Comparison of ENCODE assay signal across 26 cellular contexts in genomic region chr2:164220250-164220649, GRCh38.
DNase-seq lines count a peak whose midpoint lies in the region; ATAC-seq, FAIRE-seq and TF ChIP-seq lines count a peak whose summit lies in the region.
"Had no signal": no experiment of that assay in that cellular context is flagged by ENCODE, and none has a peak within 500 bp of the region (broad histone marks: within the 10 kb centered on the region; RNA-seq: fewer than 3 reads in every experiment).

No MANE protein-coding gene starts in this region.

- TF ChIP-seq POLR2A in HepG2 (IDR thresholded peaks at IDR 0.05; ENCODE audit: insufficient read depth in 1 of 2, low read depth in 2 of 2, low read length in 2 of 2) (no peak), right lobe of liver (IDR thresholded peaks at IDR 0.05) (no peak), K562 (conservative IDR thresholded peaks at IDR 0.05) (no peak)

- no peak overlapping the region for H3K4me3 ChIP-seq in HepG2 (replicated peaks in 1 of 3; ENCODE audit: insufficient read depth in 1 of 3, low read depth in 2 of 3, low read length in 3 of 3)
- no peak overlapping the region for H3K4me3 ChIP-seq in right lobe of liver
- no peak overlapping the region for H3K4me3 ChIP-seq in K562
- H3K4me3 ChIP-seq: GM23248 had no signal

- H3K27me3 Mint-ChIP-seq in activated CD8-positive, alpha-beta T cell treated with anti-CD3 and anti-CD28 coated beads for 36 hours = no peaks in the 10 kb centered on the region
- H3K27me3 Mint-ChIP-seq: CD4-positive, alpha-beta T cell had no signal

- H3K36me3 Mint-ChIP-seq in activated CD8-positive, alpha-beta T cell treated with anti-CD3 and anti-CD28 coated beads for 36 hours (ENCODE audit: low read depth) = no peaks in the 10 kb centered on the region

- no peak overlapping the region for H3K27ac Mint-ChIP-seq in activated CD8-positive, alpha-beta T cell treated with anti-CD3 and anti-CD28 coated beads for 36 hours
- H3K27ac Mint-ChIP-seq: CD4-positive, alpha-beta T cell; HFFc6 had no signal

- H3K27me3 ChIP-seq in HepG2 (ENCODE audit: control insufficient read depth in 1 of 2, insufficient read depth in 2 of 2, low read length in 2 of 2) (no peaks in the 10 kb centered on the region), right lobe of liver (no peaks in the 10 kb centered on the region), K562 (ENCODE audit: control insufficient read depth in 2 of 2, insufficient read depth in 2 of 2, low read length in 2 of 2) (no peaks in the 10 kb centered on the region)

- H3K4me3 Mint-ChIP-seq in activated CD8-positive, alpha-beta T cell treated with anti-CD3 and anti-CD28 coated beads for 36 hours = no peak overlapping the region
- H3K4me3 Mint-ChIP-seq: CD4-positive, alpha-beta T cell; HFFc6 had no signal

- no peak overlapping the region for H3K9ac ChIP-seq in HepG2 (ENCODE audit: insufficient read depth, low read depth, low read length)
- H3K9ac ChIP-seq in K562 (ENCODE audit: insufficient read depth in 1 of 2, low read depth in 2 of 2, low read length in 2 of 2) = no peak overlapping the region
- H3K9ac ChIP-seq: GM23248 had no signal

- H3K9me3 ChIP-seq in HepG2 (ENCODE audit: low read length) = no peaks in the 10 kb centered on the region
- H3K9me3 ChIP-seq in right lobe of liver = no peaks in the 10 kb centered on the region
- H3K9me3 ChIP-seq in K562 (replicated peaks; ENCODE audit: control insufficient read depth, insufficient read depth, low read depth, low read length) = no peaks in the 10 kb centered on the region; the same call in 1 of the 2 replicates

- intact Hi-C loops in HepG2 (cut with micrococcal nuclease; ENCODE audit: unreplicated experiment) = no loop called here
- intact Hi-C loops in right lobe of liver (cut with DNase I) = no loop called here
- intact Hi-C loops in K562 (cut with micrococcal nuclease) = no loop called here
- intact Hi-C loops in activated CD8-positive, alpha-beta T cell treated with anti-CD3 and anti-CD28 coated beads for 36 hours (cut with micrococcal nuclease) = no loop called here

- no peak for TF ChIP-seq RAD21 in HepG2 (CRISPR knock-in tag; IDR thresholded peaks at IDR 0.05)
- no peak for TF ChIP-seq RAD21 in K562 (CRISPR knock-in tag; conservative IDR thresholded peaks at IDR 0.05 in 1 of 2, IDR thresholded peaks at IDR 0.05 in 1 of 2)

- no TSS peak for BruUV-seq in HepG2 (replicated peaks; lab: Mats Ljungman, UMichigan)
- BruUV-seq in K562 (replicated peaks; lab: Mats Ljungman, UMichigan) = no TSS peak

- no peak for DNase-seq in HepG2 (ENCODE audit: low spot score)
- DNase-seq in right lobe of liver = no peak
- peak; percentile 3 for DNase-seq in HS-5 (ENCODE audit: low read depth)
- no peak for DNase-seq in K562 (ENCODE audit: extremely low read depth in 1 of 4, low spot score in 3 of 4)
- no peak for DNase-seq in COR-L47 (lab: John Stamatoyannopoulos, UW)
- DNase-seq in RWPE1 (ENCODE audit: low spot score) = no peak
- DNase-seq in NCI-H226 = no peak
- no peak for DNase-seq in activated CD8-positive, alpha-beta T cell treated with anti-CD3 and anti-CD28 coated beads for 36 hours
- DNase-seq: 8988T; ACHN; AML-193; Calu3; CD4-positive, alpha-beta T cell; DMS 273 treated with DMSO at 0.1 percent for 48 hours; DMS53; DND-41; GDM1; GM23248; H7; HFFc6 had no signal

- in situ Hi-C loops in HepG2 (cut with HindIII; ENCODE audit: extremely low pct_ligation_motif_present, low pct_unique_long_range_greater_than_20kb) = no loop called here
- in situ Hi-C loops in K562 (cut with MboI) = no loop called here

- POLR2A ChIA-PET in HepG2 (lab: Yijun Ruan, JAX) = no interaction called here
- POLR2A ChIA-PET in K562 (lab: Yijun Ruan, JAX) = no interaction called here
- POLR2A ChIA-PET in RWPE1 (lab: Yijun Ruan, JAX; ENCODE audit: low non-redundant PET) = no interaction called here
- POLR2A ChIA-PET in activated CD8-positive, alpha-beta T cell treated with anti-CD3 and anti-CD28 coated beads for 36 hours (lab: Charles Lee) = no interaction called here

- FAIRE-seq in HepG2 (lab: Jason Lieb, UNC) = no peak
- no peak for FAIRE-seq in K562 (lab: Jason Lieb, UNC)
- FAIRE-seq: GM12892, GM18507, HTR-8/SVneo had no signal

- no peak overlapping the region for H3K4me2 ChIP-seq in HepG2 (ENCODE audit: low read depth, low read length)
- H3K4me2 ChIP-seq in K562 (ENCODE audit: insufficient read depth, low read length) = no peak overlapping the region

- H3K4me1 Mint-ChIP-seq in activated CD8-positive, alpha-beta T cell treated with anti-CD3 and anti-CD28 coated beads for 36 hours (ENCODE audit: low read depth) = no peaks in the 10 kb centered on the region

- H3K9me3 Mint-ChIP-seq in activated CD8-positive, alpha-beta T cell treated with anti-CD3 and anti-CD28 coated beads for 36 hours = peaks cover 2% of the 10 kb centered on the region

- under 1% methylated on average over 4 of the region's 4 CpGs for WGBS in HepG2 (ENCODE audit: low lambda C conversion rate)
- WGBS in right lobe of liver (ENCODE audit: insufficient coverage, low coverage, low lambda C conversion rate, missing lambda C conversion rate) = 56% methylated on average over 4 of the region's 4 CpGs
- WGBS in K562 (ENCODE audit: insufficient coverage, low coverage, missing lambda C conversion rate) = 0% methylated on average over 4 of the region's 4 CpGs

- TF ChIP-seq CTCF in HepG2 (CRISPR knock-in tag; IDR thresholded peaks at IDR 0.05) = no peak
- no peak for TF ChIP-seq CTCF in right lobe of liver (IDR thresholded peaks at IDR 0.05)
- TF ChIP-seq CTCF in K562 (IDR thresholded peaks at IDR 0.05 in 2 of 3, conservative IDR thresholded peaks at IDR 0.05 in 1 of 3; ENCODE audit: insufficient read depth in 2 of 3, low read depth in 1 of 3, low read length in 3 of 3) = no peak
- no peak for TF ChIP-seq CTCF in RWPE1 (conservative IDR thresholded peaks at IDR 0.05; ENCODE audit: low read depth)
- TF ChIP-seq CTCF in activated CD8-positive, alpha-beta T cell treated with anti-CD3 and anti-CD28 coated beads for 36 hours (IDR thresholded peaks at IDR 0.05) = no peak

- no peaks in the 10 kb centered on the region for H3K4me1 ChIP-seq in HepG2 (ENCODE audit: insufficient read depth, low read length)
- no peaks in the 10 kb centered on the region for H3K4me1 ChIP-seq in right lobe of liver
- H3K4me1 ChIP-seq in K562 (replicated peaks in 1 of 2; ENCODE audit: control insufficient read depth in 2 of 2, insufficient read depth in 2 of 2, low read length in 2 of 2) = no peaks in the 10 kb centered on the region

- H2AFZ ChIP-seq in HepG2 (ENCODE audit: low read length) (no peak overlapping the region), K562 (ENCODE audit: low read depth, low read length) (no peak overlapping the region)
- H2AFZ ChIP-seq: GM23248 had no signal

- no peak for ATAC-seq in HepG2
- no peak for ATAC-seq in right lobe of liver
- ATAC-seq in K562 = no peak
- no peak for ATAC-seq in activated CD8-positive, alpha-beta T cell treated with anti-CD3 and anti-CD28 coated beads for 36 hours
- ATAC-seq: HCT116 had no signal

- CTCF ChIA-PET in HepG2 (lab: Yijun Ruan, JAX; ENCODE audit: low intra/inter-chr PET ratio, low total read pairs) = no interaction called here
- CTCF ChIA-PET in K562 (lab: Yijun Ruan, JAX; ENCODE audit: low intra/inter-chr PET ratio) = no interaction called here
- CTCF ChIA-PET in RWPE1 (lab: Yijun Ruan, JAX) = no interaction called here
- CTCF ChIA-PET in activated CD8-positive, alpha-beta T cell treated with anti-CD3 and anti-CD28 coated beads for 36 hours (lab: Charles Lee) = no interaction called here

- TF ChIP-seq EP300 in HepG2 (IDR thresholded peaks at IDR 0.05; ENCODE audit: low read depth in 2 of 2, low read length in 2 of 2) (no peak), HepG2 (CRISPR knock-in tag; IDR thresholded peaks at IDR 0.05; ENCODE audit: borderline replicate concordance) (no peak), K562 (IDR thresholded peaks at IDR 0.05; ENCODE audit: low read length) (no peak)

- H3K79me2 ChIP-seq in HepG2 (ENCODE audit: insufficient read depth, low read length) (no peaks in the 10 kb centered on the region), K562 (ENCODE audit: control insufficient read depth, insufficient read depth, low read length) (no peaks in the 10 kb centered on the region)

- H4K20me1 ChIP-seq in HepG2 (ENCODE audit: insufficient read depth, low read length) (no peaks in the 10 kb centered on the region), K562 (replicated peaks; ENCODE audit: control insufficient read depth, insufficient read depth, low read length) (no peaks in the 10 kb centered on the region)

- H3K36me3 ChIP-seq in HepG2 (replicated peaks in 1 of 2; ENCODE audit: control insufficient read depth in 1 of 2, insufficient read depth in 2 of 2, low read length in 2 of 2) (no peaks in the 10 kb centered on the region), right lobe of liver (no peaks in the 10 kb centered on the region), K562 (ENCODE audit: control insufficient read depth, insufficient read depth, low read length) (no peaks in the 10 kb centered on the region)

- H3K9me1 ChIP-seq in K562 (ENCODE audit: control insufficient read depth, insufficient read depth, low read length) = no peaks in the 10 kb centered on the region

- no peak overlapping the region for H3K27ac ChIP-seq in HepG2 (ENCODE audit: extremely low read length, insufficient read depth, low read length)
- H3K27ac ChIP-seq in right lobe of liver = no peak overlapping the region
- no peak overlapping the region for H3K27ac ChIP-seq in K562 (ENCODE audit: extremely low read depth, low read depth, low read length)
- H3K27ac ChIP-seq in RWPE1 = no peak overlapping the region
- H3K27ac ChIP-seq: C4-2B, GM23248, HL-60 had no signal

TF ChIP-seq in HepG2, 621 proteins besides CTCF, POLR2A, EP300 and RAD21 (continues in another document):
- TF ChIP-seq GPN1 (CRISPR knock-in tag; IDR thresholded peaks at IDR 0.05; ENCODE audit: borderline replicate concordance) (no peak), ZNF451 (CRISPR knock-in tag; IDR thresholded peaks at IDR 0.05) (no peak), MAFK (conservative IDR thresholded peaks at IDR 0.05 in 1 of 2, IDR thresholded peaks at IDR 0.05 in 1 of 2; ENCODE audit: low read length in 2 of 2) (peak; percentile 96 to 98)

TF ChIP-seq in K562, 482 proteins besides CTCF, POLR2A, EP300 and RAD21 (continues in another document):
- TF ChIP-seq NRF1 (conservative IDR thresholded peaks at IDR 0.05 in 1 of 2, IDR thresholded peaks at IDR 0.05 in 1 of 2) (no peak), C11orf30 (IDR thresholded peaks at IDR 0.05; ENCODE audit: low read depth) (peak; percentile 47), MAFK (IDR thresholded peaks at IDR 0.05; ENCODE audit: low read length) (peak; percentile 83), ZNF239 (CRISPR knock-in tag; IDR thresholded peaks at IDR 0.05) (no peak), HEY1 (CRISPR knock-in tag; IDR thresholded peaks at IDR 0.05; ENCODE audit: borderline replicate concordance) (no peak), NR3C1 (CRISPR knock-in tag; IDR thresholded peaks at IDR 0.05) (no peak), MAFG (tag; conservative IDR thresholded peaks at IDR 0.05) (peak; percentile 66), ZNF316 (IDR thresholded peaks at IDR 0.05) (peak; percentile 67)

Comparison
In these comparisons a context has a peak if more than half of its experiments do, and no peak if none do; other contexts are left out.
1. Of the 241 proteins assayed by ChIP-seq in both HepG2 and K562: peak only in HepG2: none; only in K562: MAFG; in both: MAFF and MAFK; in neither: 238.